1 cellular context compared by ENCODE assay signal in genomic region chr5:33313150-33313549, GRCh38.
TF ChIP-seq lines count a peak whose summit lies in the region.

No MANE protein-coding gene starts in this region.

TF ChIP-seq in WTC11, 78 proteins besides CTCF, POLR2A, EP300 and RAD21 (continued from another document):
- TF ChIP-seq AR (CRISPR knock-in tag; IDR thresholded peaks at IDR 0.05) = no peak
- no peak for TF ChIP-seq JUN (CRISPR knock-in tag; IDR thresholded peaks at IDR 0.05)
- no peak for TF ChIP-seq RORB (CRISPR knock-in tag; IDR thresholded peaks at IDR 0.05)
- no peak for TF ChIP-seq NR3C1 (CRISPR knock-in tag; conservative IDR thresholded peaks at IDR 0.05; ENCODE audit: low read depth)
- TF ChIP-seq TEAD1 (CRISPR knock-in tag; IDR thresholded peaks at IDR 0.05) = no peak
- TF ChIP-seq SMAD4 (CRISPR knock-in tag; IDR thresholded peaks at IDR 0.05) = no peak
- TF ChIP-seq NR1H2 (CRISPR knock-in tag; IDR thresholded peaks at IDR 0.05) = no peak
- TF ChIP-seq TP53 (CRISPR knock-in tag; IDR thresholded peaks at IDR 0.05) = no peak
